ENCODE assay signal across 16 cellular contexts in genomic region chr6:170022291-170022722, GRCh38.
"Had no signal": no experiment of that assay in that cellular context is flagged by ENCODE, and none has a peak within 500 bp of the region (broad histone marks: within the 10 kb centered on the region; RNA-seq: fewer than 3 reads in every experiment).

No MANE protein-coding gene starts in this region.

- ATAC-seq: foreskin keratinocyte had no signal

- H3K27ac ChIP-seq: ascending aorta, foreskin keratinocyte, parathyroid adenoma, SK-N-MC, thyroid gland had no signal

- H3K36me3 Mint-ChIP-seq: naive B cell had no signal

- H3K27ac Mint-ChIP-seq: activated T-cell treated with anti-CD3 and anti-CD28 coated beads, Interleukin-2, amount 50 U/mL, for 72 hours; dendritic cell treated with granulocyte-macrophage colony-stimulating factor and Interleukin-4, amounts not matched to agents 40 ng/mL and 50 ng/mL, for 4 days; naive B cell; stimulated activated naive CD8-positive, alpha-beta T cell treated with anti-CD3 and anti-CD28 coated beads, Interleukin-15, amount 100 ng/mL, for 72 hours had no signal

- H3K4me3 Mint-ChIP-seq: activated T-cell treated with anti-CD3 and anti-CD28 coated beads, Interleukin-2, amount 50 U/mL, for 72 hours; dendritic cell treated with granulocyte-macrophage colony-stimulating factor and Interleukin-4, amounts not matched to agents 40 ng/mL and 50 ng/mL, for 4 days had no signal

- H3K4me3 ChIP-seq: SK-N-MC, smooth muscle cell, thyroid gland had no signal

- H3K4me1 ChIP-seq: ascending aorta, parathyroid adenoma had no signal

- H3K36me3 ChIP-seq: ascending aorta, breast epithelium, thyroid gland had no signal

- DNase-seq: activated CD4-positive, alpha-beta T cell treated with anti-CD3 and anti-CD28 coated beads, Interleukin-2, amount 50 U/mL, for 48 hours; activated T-cell treated with anti-CD3 and anti-CD28 coated beads, Interleukin-2, amount 50 U/mL, for 72 hours; effector memory CD4-positive, alpha-beta T cell; foreskin keratinocyte; glutamatergic neuron; mammary epithelial cell; naive B cell; stimulated activated naive CD8-positive, alpha-beta T cell treated with anti-CD3 and anti-CD28 coated beads, Interleukin-15, amount 100 ng/mL, for 72 hours; T-helper 9 cell; thyroid gland had no signal

- H3K27me3 ChIP-seq: ascending aorta, foreskin keratinocyte had no signal

- H3K4me1 Mint-ChIP-seq: naive B cell; stimulated activated naive CD8-positive, alpha-beta T cell treated with anti-CD3 and anti-CD28 coated beads, Interleukin-15, amount 100 ng/mL, for 72 hours had no signal

- H3K9me3 ChIP-seq: ascending aorta, breast epithelium, thyroid gland had no signal

- H3K9me3 Mint-ChIP-seq: activated T-cell treated with anti-CD3 and anti-CD28 coated beads, Interleukin-2, amount 50 U/mL, for 72 hours; dendritic cell treated with granulocyte-macrophage colony-stimulating factor and Interleukin-4, amounts not matched to agents 40 ng/mL and 50 ng/mL, for 4 days; naive B cell; stimulated activated naive CD8-positive, alpha-beta T cell treated with anti-CD3 and anti-CD28 coated beads, Interleukin-15, amount 100 ng/mL, for 72 hours had no signal
